12 cellular contexts compared by ENCODE assay signal in the genomic region with DNA sequence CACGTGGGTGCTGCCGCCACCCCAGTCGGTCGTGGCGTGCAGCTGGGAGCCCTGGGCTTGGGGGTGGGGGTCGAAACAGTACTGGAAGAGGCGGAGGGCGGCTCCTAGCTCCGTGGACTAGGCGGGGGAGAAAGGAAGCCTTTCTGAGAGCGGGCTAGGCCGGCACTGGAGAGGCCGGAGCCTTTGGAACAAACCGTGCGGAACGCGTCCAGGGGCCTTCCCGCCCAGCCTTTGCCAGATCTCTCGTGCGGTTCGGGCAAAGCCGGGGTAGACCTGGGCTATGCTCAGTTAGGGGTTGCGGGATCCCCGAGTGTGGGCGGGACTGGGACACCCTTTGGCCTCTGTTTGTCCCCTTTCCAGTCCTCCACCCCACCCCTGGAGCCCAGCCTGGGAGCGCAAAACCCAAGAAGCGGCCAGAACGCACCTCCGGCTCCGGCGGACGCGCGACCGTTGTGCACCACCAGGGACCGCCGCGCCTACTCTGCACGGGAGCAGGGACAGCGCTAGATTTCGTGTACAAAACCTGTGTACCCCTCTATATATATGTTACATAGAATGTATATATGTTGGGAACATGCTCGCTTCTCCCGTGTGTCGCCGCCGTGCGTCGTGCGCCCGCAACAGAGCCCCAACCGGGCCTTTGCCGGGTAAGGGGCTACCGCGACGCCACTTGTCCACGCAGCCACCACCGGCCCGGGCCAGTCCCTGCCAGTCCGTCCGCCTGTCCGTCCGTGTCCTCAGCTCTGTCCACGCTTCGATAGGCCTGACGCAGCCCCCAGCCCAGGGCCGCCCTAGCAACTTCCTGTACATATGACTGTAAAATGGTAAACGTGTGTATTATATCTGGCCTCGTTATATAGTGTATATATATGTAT. TPM values are rescaled to one million over a fixed set of nuclear protein-coding genes. Genes with fewer than 3 reads are reported as not detected.
DNase-seq lines count a peak whose midpoint lies in the region; ATAC-seq, FAIRE-seq and TF ChIP-seq lines count a peak whose summit lies in the region.
"Had no signal": no experiment of that assay in that cellular context is flagged by ENCODE, and none has a peak within 500 bp of the region (broad histone marks: within the 10 kb centered on the region; RNA-seq: fewer than 3 reads in every experiment).

No MANE protein-coding gene starts in this region.

- H3K4me3 ChIP-seq in ascending aorta, result peak overlapping the region; percentile 46 to 56
- H3K4me3 ChIP-seq in trophoblast cell (ENCODE audit: low read depth, low read length), result peak overlapping the region; percentile 4

- peak overlapping the region; percentile 79 for H3K18ac ChIP-seq in trophoblast cell (ENCODE audit: low read length)

- intact Hi-C loops in ascending aorta (cut with DNase I), result loop anchor here (1.0 kb wide), 1 partner anchor 129 kb away; the partner anchor contains the start of gene RAI1
- intact Hi-C loops in left cardiac atrium (cut with DNase I), result loop anchor here in 1 of 2 donors (5.0 to 10.0 kb wide), 2 partner anchors 107 to 224 kb away; partner anchors contain the start of genes ATPAF2 and GID4

- H3K36me3 ChIP-seq in ascending aorta (peaks cover 15 to 24% of the 10 kb centered on the region in 2 donors), trophoblast cell (ENCODE audit: control insufficient read depth in 1 of 2, insufficient read depth in 2 of 2, low read length in 2 of 2) (peaks cover 55 to 62% of the 10 kb centered on the region in 2 experiments)

- H2AK5ac ChIP-seq in trophoblast cell (ENCODE audit: low read length), result peak overlapping the region; percentile 53

- peak overlapping the region; percentile 44 for H2BK5ac ChIP-seq in trophoblast cell (ENCODE audit: low read depth, low read length, poor library complexity)

- H3K4ac ChIP-seq in trophoblast cell (ENCODE audit: low read depth, low read length), result no peak overlapping the region

- H2AFZ ChIP-seq in trophoblast cell (ENCODE audit: insufficient read depth, low read length, poor library complexity), result no peak overlapping the region

- ATAC-seq in left cardiac atrium, result peak; percentile 28 to 38
- ATAC-seq in HG03196 (IDR thresholded peaks at IDR 0.05; ENCODE audit: unreplicated experiment), result no peak
- ATAC-seq in HG03159 (IDR thresholded peaks at IDR 0.05; ENCODE audit: unreplicated experiment), result no peak

- H3K4me1 ChIP-seq in ascending aorta (peaks cover 0 to 2% of the 10 kb centered on the region in 2 donors), trophoblast cell (ENCODE audit: control insufficient read depth in 1 of 2, insufficient read depth in 2 of 2, low read length in 2 of 2) (peaks cover 21 to 29% of the 10 kb centered on the region in 2 experiments)

- peak overlapping the region; percentile 71 for H3K14ac ChIP-seq in trophoblast cell (ENCODE audit: low read length)

- peak overlapping the region; percentile 61 for H3K4me2 ChIP-seq in trophoblast cell (ENCODE audit: low read length)

- peak overlapping the region; percentile 79 for H4K8ac ChIP-seq in trophoblast cell (ENCODE audit: low read depth, low read length)

- no CpG with 5 or more reads among the region's 68 CpGs for WGBS in trophoblast cell (ENCODE audit: extremely low coverage, insufficient coverage, insufficient read length)

- peak overlapping the region; percentile 80 for H4K91ac ChIP-seq in trophoblast cell (ENCODE audit: low read depth, low read length)

- H3K9me3 ChIP-seq in ascending aorta (no peaks in the 10 kb centered on the region), trophoblast cell (ENCODE audit: insufficient read depth, low read depth, low read length) (peaks cover 1% of the 10 kb centered on the region)

- no peak overlapping the region for H3K23ac ChIP-seq in trophoblast cell (ENCODE audit: low read length)

- no peak for TF ChIP-seq CTCF in ascending aorta (IDR thresholded peaks at IDR 0.05)

- no peaks in the 10 kb centered on the region for H3K27me3 ChIP-seq in ascending aorta
- H3K27me3 ChIP-seq in trophoblast cell (ENCODE audit: insufficient read depth, low read length), result no peaks in the 10 kb centered on the region

- peaks cover 13% of the 10 kb centered on the region for H3K79me1 ChIP-seq in trophoblast cell (ENCODE audit: low read length)

- DNase-seq in ascending aorta (ENCODE audit: low spot score in 2 of 2) (no peak), left cardiac atrium (peak; percentile 50), trophoblast cell (peak in 1 of 2 donors; percentile 39), foreskin melanocyte (no peak), activated gamma-delta T cell treated with Interleukin-2 at 50 U/mL for 16 hours (no peak)
- DNase-seq: CD4-positive, alpha-beta memory T cell; midbrain; NCI-H1105 treated with DMSO at 0.1 percent for 48 hours; stimulated activated CD4-positive, alpha-beta T cell treated with anti-CD3 and anti-CD28 coated beads, Interleukin-4, amount 100 ng/mL, for 1 hour had no signal

- peak overlapping the region; percentile 31 for H4K12ac ChIP-seq in trophoblast cell (ENCODE audit: low read depth, low read length)

- H2BK120ac ChIP-seq in trophoblast cell (ENCODE audit: insufficient read depth, low read length, poor library complexity), result peak overlapping the region; percentile 74

- FAIRE-seq in G401.6 (lab: Jason Lieb, UNC), result peak; percentile 15

- H3K27ac ChIP-seq in ascending aorta (peak overlapping the region; percentile 27 to 33), trophoblast cell (ENCODE audit: low read depth, low read length) (peak overlapping the region; percentile 75)

- H2BK12ac ChIP-seq in trophoblast cell (ENCODE audit: low read length), result peak overlapping the region; percentile 51

- peak overlapping the region; percentile 40 for H3K9ac ChIP-seq in trophoblast cell (ENCODE audit: low read length)

- peaks cover 2% of the 10 kb centered on the region for H3K79me2 ChIP-seq in trophoblast cell (ENCODE audit: control insufficient read depth, insufficient read depth, low read length, poor library complexity)

RNA-seq across cellular contexts. Expression of gene SREBF1, which starts 26.2 kb away (rescaled TPM):
- total RNA-seq in ascending aorta, result 141 TPM
- total RNA-seq in left cardiac atrium, result 10 to 100 TPM; 28.7 to 56.9 TPM
- polyA plus RNA-seq in trophoblast cell (2013), result 95.5 and 107 TPM in 2 replicates

Comparison
In these comparisons a context has a peak if more than half of its experiments do, and no peak if none do; other contexts are left out.
1. ATAC-seq: peak in left cardiac atrium (2 of 2); none in HG03196 (single experiment) and HG03159 (single experiment).